In genomic region chr2:37568565-37568964, GRCh38 we compare ENCODE assay signal across 20 cellular contexts.
DNase-seq lines count a peak whose midpoint lies in the region; ATAC-seq and TF ChIP-seq lines count a peak whose summit lies in the region.
"Had no signal": no experiment of that assay in that cellular context is flagged by ENCODE, and none has a peak within 500 bp of the region (broad histone marks: within the 10 kb centered on the region; RNA-seq: fewer than 3 reads in every experiment).

No MANE protein-coding gene starts in this region.

- no peak overlapping the region for H2BK5ac ChIP-seq in mesenchymal stem cell (ENCODE audit: low read depth, low read length, poor library complexity, severe bottlenecking)

- H3K14ac ChIP-seq in mesenchymal stem cell (ENCODE audit: low read length in 2 of 2): no peak overlapping the region

- 76 to 88% methylated on average over 2 of the region's 2 CpGs for WGBS in sigmoid colon, 2 donors
- 97% methylated on average over 2 of the region's 2 CpGs for WGBS in mesenchymal stem cell

- no peak overlapping the region for H3K9ac ChIP-seq in mesenchymal stem cell (ENCODE audit: low read length)
- H3K9ac ChIP-seq: BLaER1 treated with 17β-estradiol and CSF1 and Interleukin-3, amounts not matched to agents 10 nM and 100 nM had no signal

- peaks cover 53% of the 10 kb centered on the region for H3K4me1 Mint-ChIP-seq in activated T-cell treated with anti-CD3 and anti-CD28 coated beads, Interleukin-2, amount 50 U/mL, for 24 hours (ENCODE audit: low read depth)
- peaks cover 13 to 26% (median 19%) of the 10 kb centered on the region in 3 donors for H3K4me1 Mint-ChIP-seq in T-cell
- peaks cover 27% of the 10 kb centered on the region for H3K4me1 Mint-ChIP-seq in activated T-helper 2 cell treated with anti-CD3 and anti-CD28 coated beads, Interferon-gamma antibody, Interleukin-2, Interleukin-4, amounts not matched to agents 10 μg/mL and 5 μg/mL and 100 μg/mL, durations not matched to agents 14 hours and 24 hours and 36 hours (ENCODE audit: low read depth)

- intact Hi-C loops in activated T-helper 2 cell treated with anti-CD3 and anti-CD28 coated beads, Interferon-gamma antibody, Interleukin-2, Interleukin-4, amounts not matched to agents 10 μg/mL and 5 μg/mL and 100 μg/mL, durations not matched to agents 14 hours and 24 hours and 36 hours (cut with micrococcal nuclease): loop anchor here (1.0 to 5.0 kb wide), 2 partner anchors 18 to 144 kb away; no protein-coding TSS in a partner anchor
- intact Hi-C loops in sigmoid colon (cut with DNase I): no loop called here

- H3K4me3 Mint-ChIP-seq in activated T-cell treated with anti-CD3 and anti-CD28 coated beads, Interleukin-2, amount 50 U/mL, for 24 hours: no peak overlapping the region
- H3K4me3 Mint-ChIP-seq in T-cell: no peak overlapping the region
- H3K4me3 Mint-ChIP-seq in activated T-helper 2 cell treated with anti-CD3 and anti-CD28 coated beads, Interferon-gamma antibody, Interleukin-2, Interleukin-4, amounts not matched to agents 10 μg/mL and 5 μg/mL and 100 μg/mL, durations not matched to agents 14 hours and 24 hours and 36 hours (ENCODE audit: low read depth): no peak overlapping the region

- peak overlapping the region; percentile 52 for H3K27ac Mint-ChIP-seq in activated T-cell treated with anti-CD3 and anti-CD28 coated beads, Interleukin-2, amount 50 U/mL, for 24 hours
- H3K27ac Mint-ChIP-seq in T-cell: peak overlapping the region; percentile 82 to 83
- peak overlapping the region; percentile 45 for H3K27ac Mint-ChIP-seq in activated T-helper 2 cell treated with anti-CD3 and anti-CD28 coated beads, Interferon-gamma antibody, Interleukin-2, Interleukin-4, amounts not matched to agents 10 μg/mL and 5 μg/mL and 100 μg/mL, durations not matched to agents 14 hours and 24 hours and 36 hours

- H3K4ac ChIP-seq in mesenchymal stem cell (ENCODE audit: low read depth in 1 of 2, low read length in 2 of 2): no peak overlapping the region

- H3K27me3 Mint-ChIP-seq in activated T-cell treated with anti-CD3 and anti-CD28 coated beads, Interleukin-2, amount 50 U/mL, for 24 hours: no peaks in the 10 kb centered on the region
- H3K27me3 Mint-ChIP-seq in T-cell: no peaks in the 10 kb centered on the region
- peaks cover 8% of the 10 kb centered on the region for H3K27me3 Mint-ChIP-seq in activated T-helper 2 cell treated with anti-CD3 and anti-CD28 coated beads, Interferon-gamma antibody, Interleukin-2, Interleukin-4, amounts not matched to agents 10 μg/mL and 5 μg/mL and 100 μg/mL, durations not matched to agents 14 hours and 24 hours and 36 hours (ENCODE audit: low read depth)

- no peak overlapping the region for H2AFZ ChIP-seq in mesenchymal stem cell (ENCODE audit: low read depth, low read length)

- H3K79me1 ChIP-seq in mesenchymal stem cell (replicated peaks; ENCODE audit: low read length, poor library complexity, severe bottlenecking): no peaks in the 10 kb centered on the region

- H3K4me3 ChIP-seq in sigmoid colon: no peak overlapping the region
- no peak overlapping the region for H3K4me3 ChIP-seq in mesenchymal stem cell (ENCODE audit: insufficient read depth in 1 of 2, low read depth in 1 of 2, low read length in 2 of 2)
- H3K4me3 ChIP-seq: BLaER1 treated with 17β-estradiol and CSF1 and Interleukin-3, amounts not matched to agents 10 nM and 100 nM; esophagus squamous epithelium; psoas muscle had no signal

- CTCF ChIA-PET in T-cell (lab: Charles Lee): interaction anchor here in 1 of 2 donors (0.7 to 1.6 kb wide), 2 partner anchors 14 to 18 kb away, joined by 3 to 4 read pairs; no protein-coding TSS in a partner anchor

- H3K23ac ChIP-seq in mesenchymal stem cell (ENCODE audit: low read length in 2 of 2): no peak overlapping the region

- H4K91ac ChIP-seq in mesenchymal stem cell (ENCODE audit: low read length): no peak overlapping the region

- no peak for TF ChIP-seq POLR2A in sigmoid colon (IDR thresholded peaks at IDR 0.05)

- H3K36me3 ChIP-seq in sigmoid colon (no peaks in the 10 kb centered on the region), mesenchymal stem cell (ENCODE audit: control insufficient read depth in 1 of 2, insufficient read depth in 2 of 2, low read depth in 1 of 2, low read length in 2 of 2) (no peaks in the 10 kb centered on the region)
- H3K36me3 ChIP-seq: BLaER1 treated with 17β-estradiol and CSF1 and Interleukin-3, amounts not matched to agents 10 nM and 100 nM; esophagus squamous epithelium had no signal

- no peak for DNase-seq in activated T-cell treated with anti-CD3 and anti-CD28 coated beads, Interleukin-2, amount 50 U/mL, for 24 hours
- no peak for DNase-seq in activated T-cell treated with anti-CD3 and anti-CD28 coated beads, Interleukin-2, amount 50 U/mL, for 1 hour
- peak in 3 of 34 experiments; percentile 8 to 32 (median 12) for DNase-seq in T-cell
- DNase-seq in activated T-helper 2 cell treated with anti-CD3 and anti-CD28 coated beads, Interferon-gamma antibody, Interleukin-2, Interleukin-4, amounts not matched to agents 10 μg/mL and 5 μg/mL and 100 μg/mL, durations not matched to agents 14 hours and 24 hours and 36 hours (ENCODE audit: low spot score): no peak
- no peak for DNase-seq in sigmoid colon
- no peak for DNase-seq in mesenchymal stem cell
- DNase-seq: aorta; DMS53; effector CD4-positive, alpha-beta T cell; esophagus squamous epithelium; HCEC 1CT; NCI-H1417 treated with DMSO at 0.1 percent for 48 hours; psoas muscle; SHP77 treated with DMSO at 0.1 percent for 48 hours; small intestine; substantia nigra had no signal

- H3K9me3 Mint-ChIP-seq in activated T-cell treated with anti-CD3 and anti-CD28 coated beads, Interleukin-2, amount 50 U/mL, for 24 hours: peaks cover 5% of the 10 kb centered on the region
- no peaks in the 10 kb centered on the region for H3K9me3 Mint-ChIP-seq in T-cell
- H3K9me3 Mint-ChIP-seq in activated T-helper 2 cell treated with anti-CD3 and anti-CD28 coated beads, Interferon-gamma antibody, Interleukin-2, Interleukin-4, amounts not matched to agents 10 μg/mL and 5 μg/mL and 100 μg/mL, durations not matched to agents 14 hours and 24 hours and 36 hours: no peaks in the 10 kb centered on the region

- peaks cover 0 to 42% (median 34%) of the 10 kb centered on the region in 4 donors for H3K4me1 ChIP-seq in sigmoid colon
- H3K4me1 ChIP-seq in mesenchymal stem cell (ENCODE audit: control insufficient read depth, insufficient read depth, low read depth, low read length): peaks cover 2% of the 10 kb centered on the region

- H2BK12ac ChIP-seq in mesenchymal stem cell (ENCODE audit: low read length in 2 of 2): peak overlapping the region in 1 of 2 experiments; percentile 47

- H3K18ac ChIP-seq in mesenchymal stem cell (ENCODE audit: low read depth in 1 of 2, low read length in 2 of 2): no peak overlapping the region

- H2AK5ac ChIP-seq in mesenchymal stem cell (ENCODE audit: low read length, severe bottlenecking): no peak overlapping the region

- no peaks in the 10 kb centered on the region for H3K36me3 Mint-ChIP-seq in activated T-cell treated with anti-CD3 and anti-CD28 coated beads, Interleukin-2, amount 50 U/mL, for 24 hours (ENCODE audit: low read depth)
- no peaks in the 10 kb centered on the region for H3K36me3 Mint-ChIP-seq in T-cell
- no peaks in the 10 kb centered on the region for H3K36me3 Mint-ChIP-seq in activated T-helper 2 cell treated with anti-CD3 and anti-CD28 coated beads, Interferon-gamma antibody, Interleukin-2, Interleukin-4, amounts not matched to agents 10 μg/mL and 5 μg/mL and 100 μg/mL, durations not matched to agents 14 hours and 24 hours and 36 hours (ENCODE audit: low read depth)

- H4K8ac ChIP-seq in mesenchymal stem cell (ENCODE audit: low read length): no peak overlapping the region

- POLR2A ChIA-PET in T-cell (lab: Charles Lee): interaction anchor here in 1 of 2 donors (0.6 kb wide), 1 partner anchor 811 kb away, joined by 4 read pairs; no protein-coding TSS in a partner anchor

- H3K27me3 ChIP-seq in sigmoid colon (no peaks in the 10 kb centered on the region), mesenchymal stem cell (ENCODE audit: control insufficient read depth in 1 of 2, insufficient read depth in 1 of 2, low read length in 2 of 2) (no peaks in the 10 kb centered on the region)
- H3K27me3 ChIP-seq: BLaER1 treated with 17β-estradiol and CSF1 and Interleukin-3, amounts not matched to agents 10 nM and 100 nM had no signal

- H3K27ac ChIP-seq in sigmoid colon (peak overlapping the region in 3 of 4 donors; percentile 57 to 60 (median 60)), mesenchymal stem cell (ENCODE audit: low read length, poor library complexity, severe bottlenecking) (no peak overlapping the region)
- H3K27ac ChIP-seq: BLaER1 treated with 17β-estradiol and CSF1 and Interleukin-3, amounts not matched to agents 10 nM and 100 nM; esophagus squamous epithelium; psoas muscle had no signal

- TF ChIP-seq CTCF in sigmoid colon (IDR thresholded peaks at IDR 0.05): no peak

- no peaks in the 10 kb centered on the region for H3K9me3 ChIP-seq in sigmoid colon
- no peaks in the 10 kb centered on the region for H3K9me3 ChIP-seq in mesenchymal stem cell (ENCODE audit: control insufficient read depth, low read length)
- H3K9me3 ChIP-seq: BLaER1 treated with 17β-estradiol and CSF1 and Interleukin-3, amounts not matched to agents 10 nM and 100 nM; esophagus squamous epithelium; psoas muscle had no signal

- H2BK15ac ChIP-seq in mesenchymal stem cell (ENCODE audit: low read depth, poor library complexity, severe bottlenecking): no peak overlapping the region

- ATAC-seq in T-cell (replicated peaks in 1 of 4): peak; percentile 58 to 83 (median 72)
- no peak for ATAC-seq in GM21825 (IDR thresholded peaks at IDR 0.05; ENCODE audit: unreplicated experiment)
- ATAC-seq in GM18873 (IDR thresholded peaks at IDR 0.05; ENCODE audit: low FRiP score, unreplicated experiment): no peak
- ATAC-seq: left lobe of liver, psoas muscle had no signal

- no peak overlapping the region for H3K4me2 ChIP-seq in mesenchymal stem cell (ENCODE audit: low read length, poor library complexity, severe bottlenecking)

- H2BK120ac ChIP-seq in mesenchymal stem cell (ENCODE audit: low read depth, low read length): no peak overlapping the region

- no peak for TF ChIP-seq EP300 in sigmoid colon (IDR thresholded peaks at IDR 0.05)

Comparison
In these comparisons a context has a peak if more than half of its experiments do, and no peak if none do; other contexts are left out.
1. ATAC-seq: peak in T-cell (4 of 4); none in GM21825 (single experiment) and GM18873 (single experiment).
2. Peak in every context shown above with its lines, with median percentiles within 50 percentile points of each other: H3K27ac Mint-ChIP-seq.